Comparison of ENCODE assay signal across 14 cellular contexts in genomic region chr1:180027949-180028445, GRCh38.
DNase-seq lines count a peak whose midpoint lies in the region; ATAC-seq and TF ChIP-seq lines count a peak whose summit lies in the region.
"Had no signal": no experiment of that assay in that cellular context is flagged by ENCODE, and none has a peak within 500 bp of the region (broad histone marks: within the 10 kb centered on the region; RNA-seq: fewer than 3 reads in every experiment).

No MANE protein-coding gene starts in this region.

- no peak overlapping the region for H3K4me3 ChIP-seq in fibroblast of mammary gland (ENCODE audit: control insufficient read depth, low read depth, low read length)

- no peak for ATAC-seq in GM21576 (IDR thresholded peaks at IDR 0.05; ENCODE audit: unreplicated experiment)
- ATAC-seq in HG03565 (IDR thresholded peaks at IDR 0.05; ENCODE audit: unreplicated experiment), result no peak
- ATAC-seq: activated T-cell treated with anti-CD3 and anti-CD28 coated beads, Interleukin-2, amount 50 U/mL, for 4 hours had no signal

- DNase-seq in EL, result peak; percentile 84
- DNase-seq in RPMI7951 (ENCODE audit: low read depth), result peak; percentile 23
- DNase-seq in fibroblast of mammary gland (ENCODE audit: low read depth), result peak; percentile 84
- no peak for DNase-seq in osteocyte (ENCODE audit: extremely low spot score, unreplicated experiment)
- DNase-seq in stimulated activated CD4-positive, alpha-beta T cell treated with anti-CD3 and anti-CD28 coated beads, Interleukin-4, amount 100 ng/mL, for 24 hours, result no peak
- no peak for DNase-seq in NK-92 (lab: John Stamatoyannopoulos, UW; ENCODE audit: unreplicated experiment)
- DNase-seq: activated T-cell treated with anti-CD3 and anti-CD28 coated beads, Interleukin-2, amount 50 U/mL, for 4 hours; kidney; NCI-H446; SHP77; stimulated activated CD8-positive, alpha-beta memory T cell treated with anti-CD3 and anti-CD28 coated beads, Interleukin-4, amount 100 ng/mL, for 48 hours had no signal

- H3K27ac Mint-ChIP-seq in osteocyte (ENCODE audit: unreplicated experiment), result peak overlapping the region; percentile 79
- H3K27ac Mint-ChIP-seq: brain had no signal

- H3K36me3 Mint-ChIP-seq in osteocyte (ENCODE audit: unreplicated experiment), result peaks cover 20% of the 10 kb centered on the region

- H3K27me3 Mint-ChIP-seq in osteocyte (ENCODE audit: unreplicated experiment), result no peaks in the 10 kb centered on the region

- no peak overlapping the region for H3K4me3 Mint-ChIP-seq in osteocyte (ENCODE audit: unreplicated experiment)
- H3K4me3 Mint-ChIP-seq: activated T-cell treated with anti-CD3 and anti-CD28 coated beads, Interleukin-2, amount 50 U/mL, for 4 hours; brain had no signal

- H3K4me1 Mint-ChIP-seq in osteocyte (ENCODE audit: unreplicated experiment), result peaks cover 37% of the 10 kb centered on the region

- TF ChIP-seq CTCF in fibroblast of mammary gland (conservative IDR thresholded peaks at IDR 0.05; ENCODE audit: control insufficient read depth, insufficient read depth, low read depth, low read length) (no peak), osteocyte (IDR thresholded peaks at IDR 0.05) (no peak)

- H3K9me3 Mint-ChIP-seq in osteocyte (ENCODE audit: unreplicated experiment), result no peaks in the 10 kb centered on the region
- H3K9me3 Mint-ChIP-seq: activated T-cell treated with anti-CD3 and anti-CD28 coated beads, Interleukin-2, amount 50 U/mL, for 4 hours; brain had no signal

Comparison
In these comparisons a context has a peak if more than half of its experiments do, and no peak if none do; other contexts are left out.
1. DNase-seq: peak in EL (single experiment), RPMI7951 (single experiment) and fibroblast of mammary gland (single experiment); none in osteocyte (single experiment), stimulated activated CD4-positive, alpha-beta T cell treated with anti-CD3 and anti-CD28 coated beads, Interleukin-4, amount 100 ng/mL, for 24 hours (single experiment) and NK-92 (single experiment).